In the genomic region with DNA sequence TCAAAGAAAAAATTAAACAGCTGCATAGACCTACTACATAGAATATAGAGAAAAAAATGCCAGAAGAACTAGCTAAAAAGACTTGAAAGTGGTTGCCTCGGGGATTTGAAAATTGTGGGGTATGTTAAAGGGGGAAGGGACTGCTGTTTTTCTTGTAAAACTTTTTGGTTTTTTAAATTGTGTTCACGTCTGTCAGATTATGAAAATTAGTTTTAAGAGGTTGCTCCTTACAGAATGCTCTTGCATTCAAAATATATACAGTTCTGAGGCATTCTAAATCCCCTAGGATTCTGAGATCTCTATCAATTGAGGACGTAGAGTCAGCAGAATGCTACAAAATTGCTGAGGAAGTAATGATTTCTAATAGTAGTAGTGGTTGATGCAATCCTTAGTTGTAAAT, we compare ENCODE assay signal across 2 cellular contexts.
TF ChIP-seq lines count a peak whose summit lies in the region.

No MANE protein-coding gene starts in this region.

TF ChIP-seq in A549, 52 proteins besides CTCF, POLR2A, EP300 and RAD21:
- TF ChIP-seq, protein P1, sequence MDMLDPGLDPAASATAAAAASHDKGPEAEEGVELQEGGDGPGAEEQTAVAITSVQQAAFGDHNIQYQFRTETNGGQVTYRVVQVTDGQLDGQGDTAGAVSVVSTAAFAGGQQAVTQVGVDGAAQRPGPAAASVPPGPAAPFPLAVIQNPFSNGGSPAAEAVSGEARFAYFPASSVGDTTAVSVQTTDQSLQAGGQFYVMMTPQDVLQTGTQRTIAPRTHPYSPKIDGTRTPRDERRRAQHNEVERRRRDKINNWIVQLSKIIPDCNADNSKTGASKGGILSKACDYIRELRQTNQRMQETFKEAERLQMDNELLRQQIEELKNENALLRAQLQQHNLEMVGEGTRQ (IDR thresholded peaks at IDR 0.05) = no peak
- TF ChIP-seq MAFK (IDR thresholded peaks at IDR 0.05; ENCODE audit: partially characterized antibody) = peak; percentile 20

TF ChIP-seq in GM12878, 131 proteins besides CTCF, POLR2A, EP300 and RAD21:
- TF ChIP-seq CBFB (IDR thresholded peaks at IDR 0.05; ENCODE audit: low read depth) = no peak
- no peak for TF ChIP-seq KAT2A (conservative IDR thresholded peaks at IDR 0.05; ENCODE audit: control insufficient read depth, low read depth, low read length)
- no peak for TF ChIP-seq WRNIP1 (IDR thresholded peaks at IDR 0.05; ENCODE audit: borderline replicate concordance, low read depth, low read length)
- no peak for TF ChIP-seq PAX5 (IDR thresholded peaks at IDR 0.05; ENCODE audit: borderline replicate concordance, low read depth, low read length)
- no peak for TF ChIP-seq MYB (IDR thresholded peaks at IDR 0.05; ENCODE audit: borderline replicate concordance, low read depth, low read length)
- TF ChIP-seq IRF4 (IDR thresholded peaks at IDR 0.05; ENCODE audit: low read depth, low read length) = no peak
- no peak for TF ChIP-seq SUZ12 (IDR thresholded peaks at IDR 0.05; ENCODE audit: unreplicated experiment)
- TF ChIP-seq, protein P2, sequence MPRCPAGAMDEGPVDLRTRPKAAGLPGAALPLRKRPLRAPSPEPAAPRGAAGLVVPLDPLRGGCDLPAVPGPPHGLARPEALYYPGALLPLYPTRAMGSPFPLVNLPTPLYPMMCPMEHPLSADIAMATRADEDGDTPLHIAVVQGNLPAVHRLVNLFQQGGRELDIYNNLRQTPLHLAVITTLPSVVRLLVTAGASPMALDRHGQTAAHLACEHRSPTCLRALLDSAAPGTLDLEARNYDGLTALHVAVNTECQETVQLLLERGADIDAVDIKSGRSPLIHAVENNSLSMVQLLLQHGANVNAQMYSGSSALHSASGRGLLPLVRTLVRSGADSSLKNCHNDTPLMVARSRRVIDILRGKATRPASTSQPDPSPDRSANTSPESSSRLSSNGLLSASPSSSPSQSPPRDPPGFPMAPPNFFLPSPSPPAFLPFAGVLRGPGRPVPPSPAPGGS (IDR thresholded peaks at IDR 0.05; ENCODE audit: borderline replicate concordance, insufficient read depth, low read depth, low read length, poor library complexity, severe bottlenecking) = no peak
- no peak for TF ChIP-seq ZNF622 (IDR thresholded peaks at IDR 0.05)
- no peak for TF ChIP-seq ZZZ3 (IDR thresholded peaks at IDR 0.05; ENCODE audit: control insufficient read depth, insufficient read length, low read depth)
- TF ChIP-seq RFX5 (IDR thresholded peaks at IDR 0.05; ENCODE audit: low read depth, low read length) = no peak
